Comparison of ENCODE assay signal across 1 cellular context in the genomic region with DNA sequence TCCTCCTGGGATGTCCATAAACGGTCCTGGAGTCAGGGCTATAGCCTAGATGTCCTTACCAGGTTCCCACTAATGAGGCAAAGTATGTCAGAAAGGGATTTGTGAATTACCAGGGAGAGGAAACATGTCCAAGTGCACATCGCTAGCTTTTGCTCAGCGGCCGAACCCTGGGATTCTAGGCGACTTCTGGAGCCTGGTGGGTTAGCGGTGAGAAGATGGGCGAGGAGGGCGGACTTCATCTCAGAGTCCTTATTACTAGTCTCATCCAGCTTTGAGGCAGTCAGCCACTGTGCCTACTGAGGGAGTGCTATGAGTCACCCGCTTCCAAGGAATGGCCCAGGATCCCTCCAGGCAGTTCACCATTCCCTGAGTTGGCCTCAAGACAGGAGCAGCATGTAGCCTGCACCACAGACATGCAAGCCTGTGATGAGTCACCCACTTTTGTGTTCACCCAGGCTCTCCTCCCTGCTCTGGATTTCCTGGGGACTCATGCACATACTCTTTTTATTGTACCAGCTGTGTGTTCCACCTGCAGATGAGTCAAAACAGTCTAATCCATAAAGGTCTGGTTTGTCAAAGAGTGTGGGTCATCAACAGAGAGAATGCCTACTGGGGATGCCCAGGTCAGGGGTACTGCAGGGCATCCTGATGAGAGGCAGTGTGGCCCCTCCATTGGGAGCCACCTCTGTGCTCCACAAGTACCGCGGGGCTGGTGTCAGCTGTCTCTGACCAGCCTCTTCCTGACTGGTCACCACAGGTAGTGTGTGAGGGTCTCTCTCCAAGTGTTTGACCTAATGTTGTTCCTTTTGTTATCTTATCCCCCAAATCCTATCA.
TF ChIP-seq lines count a peak whose summit lies in the region.

No MANE protein-coding gene starts in this region.

TF ChIP-seq in HEK293, 187 proteins besides CTCF, POLR2A, EP300 and RAD21 (continued from another document and continues in another):
- TF ChIP-seq, protein P1, sequence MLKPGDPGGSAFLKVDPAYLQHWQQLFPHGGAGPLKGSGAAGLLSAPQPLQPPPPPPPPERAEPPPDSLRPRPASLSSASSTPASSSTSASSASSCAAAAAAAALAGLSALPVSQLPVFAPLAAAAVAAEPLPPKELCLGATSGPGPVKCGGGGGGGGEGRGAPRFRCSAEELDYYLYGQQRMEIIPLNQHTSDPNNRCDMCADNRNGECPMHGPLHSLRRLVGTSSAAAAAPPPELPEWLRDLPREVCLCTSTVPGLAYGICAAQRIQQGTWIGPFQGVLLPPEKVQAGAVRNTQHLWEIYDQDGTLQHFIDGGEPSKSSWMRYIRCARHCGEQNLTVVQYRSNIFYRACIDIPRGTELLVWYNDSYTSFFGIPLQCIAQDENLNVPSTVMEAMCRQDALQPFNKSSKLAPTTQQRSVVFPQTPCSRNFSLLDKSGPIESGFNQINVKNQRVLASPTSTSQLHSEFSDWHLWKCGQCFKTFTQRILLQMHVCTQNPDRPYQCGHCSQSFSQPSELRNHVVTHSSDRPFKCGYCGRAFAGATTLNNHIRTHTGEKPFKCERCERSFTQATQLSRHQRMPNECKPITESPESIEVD (tag by site-specific recombination; IDR thresholded peaks at IDR 0.05): no peak
- TF ChIP-seq ZNF239 (tag by site-specific recombination; IDR thresholded peaks at IDR 0.05) (no peak), ZNF423 (tag by site-specific recombination; IDR thresholded peaks at IDR 0.05) (no peak), GLI4 (tag by site-specific recombination; IDR thresholded peaks at IDR 0.05) (no peak), ZNF555 (tag by site-specific recombination; conservative IDR thresholded peaks at IDR 0.05) (no peak), ZNF24 (tag by site-specific recombination; IDR thresholded peaks at IDR 0.05) (peak; percentile 70), ZNF561 (tag by site-specific recombination; IDR thresholded peaks at IDR 0.05; ENCODE audit: borderline replicate concordance) (no peak), ZNF16 (tag by site-specific recombination; IDR thresholded peaks at IDR 0.05; ENCODE audit: low read depth) (no peak), ZNF585B (tag by site-specific recombination; IDR thresholded peaks at IDR 0.05) (no peak), SP3 (tag by site-specific recombination; IDR thresholded peaks at IDR 0.05) (peak; percentile 22; the same call in 1 of the 2 replicates), ZNF214 (tag by site-specific recombination; IDR thresholded peaks at IDR 0.05; ENCODE audit: borderline replicate concordance) (no peak), ZNF629 (tag by site-specific recombination; IDR thresholded peaks at IDR 0.05) (peak; percentile 77), ZNF394 (tag by site-specific recombination; IDR thresholded peaks at IDR 0.05; ENCODE audit: borderline replicate concordance) (peak; percentile 54; the same call in 1 of the 2 replicates), WT1 (tag by site-specific recombination; IDR thresholded peaks at IDR 0.05) (peak; percentile 53), HOXA7 (CRISPR knock-in tag; IDR thresholded peaks at IDR 0.05; ENCODE audit: borderline replicate concordance) (no peak), ZFP3 (tag by site-specific recombination; IDR thresholded peaks at IDR 0.05; ENCODE audit: low read depth) (no peak), ZNF660 (tag by site-specific recombination; IDR thresholded peaks at IDR 0.05) (peak; percentile 100), ZNF544 (tag by site-specific recombination; IDR thresholded peaks at IDR 0.05) (no peak), ZNF292 (tag by site-specific recombination; IDR thresholded peaks at IDR 0.05; ENCODE audit: borderline replicate concordance, low read depth) (no peak), BCL11B (tag by site-specific recombination; IDR thresholded peaks at IDR 0.05; ENCODE audit: low read depth) (no peak), ZNF792 (tag by site-specific recombination; IDR thresholded peaks at IDR 0.05) (no peak), ZNF549 (tag by site-specific recombination; IDR thresholded peaks at IDR 0.05) (no peak), ZNF426 (tag by site-specific recombination; IDR thresholded peaks at IDR 0.05) (no peak), ZNF174 (tag by site-specific recombination; IDR thresholded peaks at IDR 0.05) (no peak), ZFP37 (tag by site-specific recombination; IDR thresholded peaks at IDR 0.05) (peak; percentile 67), ZNF2 (tag by site-specific recombination; IDR thresholded peaks at IDR 0.05) (no peak), ZNF133 (tag by site-specific recombination; IDR thresholded peaks at IDR 0.05) (no peak), ZIC2 (tag by site-specific recombination; IDR thresholded peaks at IDR 0.05) (peak; percentile 91), PRDM1 (tag by site-specific recombination; IDR thresholded peaks at IDR 0.05) (0 out of 2 replicates have a peak, but pooled peaks have one; percentile 41), ZNF560 (tag by site-specific recombination; IDR thresholded peaks at IDR 0.05; ENCODE audit: borderline replicate concordance) (no peak), ZNF548 (tag by site-specific recombination; IDR thresholded peaks at IDR 0.05) (no peak), SCRT2 (tag by site-specific recombination; IDR thresholded peaks at IDR 0.05) (no peak), ZNF211 (tag by site-specific recombination; IDR thresholded peaks at IDR 0.05; ENCODE audit: low read depth) (no peak), ZFP69B (tag by site-specific recombination; IDR thresholded peaks at IDR 0.05) (0 out of 2 replicates have a peak, but pooled peaks have one; percentile 30), YY2 (tag by site-specific recombination; IDR thresholded peaks at IDR 0.05) (no peak), ZNF391 (tag by site-specific recombination; IDR thresholded peaks at IDR 0.05; ENCODE audit: borderline replicate concordance, low read depth) (no peak), ZNF19 (tag by site-specific recombination; IDR thresholded peaks at IDR 0.05; ENCODE audit: low read depth) (no peak), ZNF677 (tag by site-specific recombination; IDR thresholded peaks at IDR 0.05) (no peak), YY1 (tag by site-specific recombination; IDR thresholded peaks at IDR 0.05) (no peak), OVOL3 (tag by site-specific recombination; IDR thresholded peaks at IDR 0.05) (no peak)
- TF ChIP-seq, protein P2, sequence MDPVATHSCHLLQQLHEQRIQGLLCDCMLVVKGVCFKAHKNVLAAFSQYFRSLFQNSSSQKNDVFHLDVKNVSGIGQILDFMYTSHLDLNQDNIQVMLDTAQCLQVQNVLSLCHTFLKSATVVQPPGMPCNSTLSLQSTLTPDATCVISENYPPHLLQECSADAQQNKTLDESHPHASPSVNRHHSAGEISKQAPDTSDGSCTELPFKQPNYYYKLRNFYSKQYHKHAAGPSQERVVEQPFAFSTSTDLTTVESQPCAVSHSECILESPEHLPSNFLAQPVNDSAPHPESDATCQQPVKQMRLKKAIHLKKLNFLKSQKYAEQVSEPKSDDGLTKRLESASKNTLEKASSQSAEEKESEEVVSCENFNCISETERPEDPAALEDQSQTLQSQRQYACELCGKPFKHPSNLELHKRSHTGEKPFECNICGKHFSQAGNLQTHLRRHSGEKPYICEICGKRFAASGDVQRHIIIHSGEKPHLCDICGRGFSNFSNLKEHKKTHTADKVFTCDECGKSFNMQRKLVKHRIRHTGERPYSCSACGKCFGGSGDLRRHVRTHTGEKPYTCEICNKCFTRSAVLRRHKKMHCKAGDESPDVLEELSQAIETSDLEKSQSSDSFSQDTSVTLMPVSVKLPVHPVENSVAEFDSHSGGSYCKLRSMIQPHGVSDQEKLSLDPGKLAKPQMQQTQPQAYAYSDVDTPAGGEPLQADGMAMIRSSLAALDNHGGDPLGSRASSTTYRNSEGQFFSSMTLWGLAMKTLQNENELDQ (tag by site-specific recombination; IDR thresholded peaks at IDR 0.05; ENCODE audit: low read depth): no peak
- TF ChIP-seq, protein P3, sequence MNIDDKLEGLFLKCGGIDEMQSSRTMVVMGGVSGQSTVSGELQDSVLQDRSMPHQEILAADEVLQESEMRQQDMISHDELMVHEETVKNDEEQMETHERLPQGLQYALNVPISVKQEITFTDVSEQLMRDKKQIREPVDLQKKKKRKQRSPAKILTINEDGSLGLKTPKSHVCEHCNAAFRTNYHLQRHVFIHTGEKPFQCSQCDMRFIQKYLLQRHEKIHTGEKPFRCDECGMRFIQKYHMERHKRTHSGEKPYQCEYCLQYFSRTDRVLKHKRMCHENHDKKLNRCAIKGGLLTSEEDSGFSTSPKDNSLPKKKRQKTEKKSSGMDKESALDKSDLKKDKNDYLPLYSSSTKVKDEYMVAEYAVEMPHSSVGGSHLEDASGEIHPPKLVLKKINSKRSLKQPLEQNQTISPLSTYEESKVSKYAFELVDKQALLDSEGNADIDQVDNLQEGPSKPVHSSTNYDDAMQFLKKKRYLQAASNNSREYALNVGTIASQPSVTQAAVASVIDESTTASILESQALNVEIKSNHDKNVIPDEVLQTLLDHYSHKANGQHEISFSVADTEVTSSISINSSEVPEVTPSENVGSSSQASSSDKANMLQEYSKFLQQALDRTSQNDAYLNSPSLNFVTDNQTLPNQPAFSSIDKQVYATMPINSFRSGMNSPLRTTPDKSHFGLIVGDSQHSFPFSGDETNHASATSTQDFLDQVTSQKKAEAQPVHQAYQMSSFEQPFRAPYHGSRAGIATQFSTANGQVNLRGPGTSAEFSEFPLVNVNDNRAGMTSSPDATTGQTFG (tag by site-specific recombination; IDR thresholded peaks at IDR 0.05; ENCODE audit: borderline replicate concordance): no peak
- TF ChIP-seq, protein P4, sequence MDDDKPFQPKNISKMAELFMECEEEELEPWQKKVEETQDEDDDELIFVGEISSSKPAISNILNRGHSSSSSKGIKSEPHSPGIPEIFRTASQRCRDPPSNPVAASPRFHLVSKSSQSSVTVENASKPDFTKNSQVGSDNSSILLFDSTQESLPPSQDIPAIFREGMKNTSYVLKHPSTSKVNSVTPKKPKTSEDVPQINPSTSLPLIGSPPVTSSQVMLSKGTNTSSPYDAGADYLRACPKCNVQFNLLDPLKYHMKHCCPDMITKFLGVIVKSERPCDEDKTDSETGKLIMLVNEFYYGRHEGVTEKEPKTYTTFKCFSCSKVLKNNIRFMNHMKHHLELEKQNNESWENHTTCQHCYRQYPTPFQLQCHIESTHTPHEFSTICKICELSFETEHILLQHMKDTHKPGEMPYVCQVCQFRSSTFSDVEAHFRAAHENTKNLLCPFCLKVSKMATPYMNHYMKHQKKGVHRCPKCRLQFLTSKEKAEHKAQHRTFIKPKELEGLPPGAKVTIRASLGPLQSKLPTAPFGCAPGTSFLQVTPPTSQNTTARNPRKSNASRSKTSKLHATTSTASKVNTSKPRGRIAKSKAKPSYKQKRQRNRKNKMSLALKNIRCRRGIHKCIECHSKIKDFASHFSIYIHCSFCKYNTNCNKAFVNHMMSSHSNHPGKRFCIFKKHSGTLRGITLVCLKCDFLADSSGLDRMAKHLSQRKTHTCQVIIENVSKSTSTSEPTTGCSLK (tag by site-specific recombination; IDR thresholded peaks at IDR 0.05): no peak
- TF ChIP-seq, protein P5, sequence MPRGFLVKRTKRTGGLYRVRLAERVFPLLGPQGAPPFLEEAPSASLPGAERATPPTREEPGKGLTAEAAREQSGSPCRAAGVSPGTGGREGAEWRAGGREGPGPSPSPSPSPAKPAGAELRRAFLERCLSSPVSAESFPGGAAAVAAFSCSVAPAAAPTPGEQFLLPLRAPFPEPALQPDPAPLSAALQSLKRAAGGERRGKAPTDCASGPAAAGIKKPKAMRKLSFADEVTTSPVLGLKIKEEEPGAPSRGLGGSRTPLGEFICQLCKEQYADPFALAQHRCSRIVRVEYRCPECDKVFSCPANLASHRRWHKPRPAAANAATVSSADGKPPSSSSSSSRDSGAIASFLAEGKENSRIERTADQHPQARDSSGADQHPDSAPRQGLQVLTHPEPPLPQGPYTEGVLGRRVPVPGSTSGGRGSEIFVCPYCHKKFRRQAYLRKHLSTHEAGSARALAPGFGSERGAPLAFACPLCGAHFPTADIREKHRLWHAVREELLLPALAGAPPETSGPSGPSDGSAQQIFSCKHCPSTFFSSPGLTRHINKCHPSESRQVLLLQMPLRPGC (tag by site-specific recombination; IDR thresholded peaks at IDR 0.05): peak; percentile 90
- TF ChIP-seq, protein P6, sequence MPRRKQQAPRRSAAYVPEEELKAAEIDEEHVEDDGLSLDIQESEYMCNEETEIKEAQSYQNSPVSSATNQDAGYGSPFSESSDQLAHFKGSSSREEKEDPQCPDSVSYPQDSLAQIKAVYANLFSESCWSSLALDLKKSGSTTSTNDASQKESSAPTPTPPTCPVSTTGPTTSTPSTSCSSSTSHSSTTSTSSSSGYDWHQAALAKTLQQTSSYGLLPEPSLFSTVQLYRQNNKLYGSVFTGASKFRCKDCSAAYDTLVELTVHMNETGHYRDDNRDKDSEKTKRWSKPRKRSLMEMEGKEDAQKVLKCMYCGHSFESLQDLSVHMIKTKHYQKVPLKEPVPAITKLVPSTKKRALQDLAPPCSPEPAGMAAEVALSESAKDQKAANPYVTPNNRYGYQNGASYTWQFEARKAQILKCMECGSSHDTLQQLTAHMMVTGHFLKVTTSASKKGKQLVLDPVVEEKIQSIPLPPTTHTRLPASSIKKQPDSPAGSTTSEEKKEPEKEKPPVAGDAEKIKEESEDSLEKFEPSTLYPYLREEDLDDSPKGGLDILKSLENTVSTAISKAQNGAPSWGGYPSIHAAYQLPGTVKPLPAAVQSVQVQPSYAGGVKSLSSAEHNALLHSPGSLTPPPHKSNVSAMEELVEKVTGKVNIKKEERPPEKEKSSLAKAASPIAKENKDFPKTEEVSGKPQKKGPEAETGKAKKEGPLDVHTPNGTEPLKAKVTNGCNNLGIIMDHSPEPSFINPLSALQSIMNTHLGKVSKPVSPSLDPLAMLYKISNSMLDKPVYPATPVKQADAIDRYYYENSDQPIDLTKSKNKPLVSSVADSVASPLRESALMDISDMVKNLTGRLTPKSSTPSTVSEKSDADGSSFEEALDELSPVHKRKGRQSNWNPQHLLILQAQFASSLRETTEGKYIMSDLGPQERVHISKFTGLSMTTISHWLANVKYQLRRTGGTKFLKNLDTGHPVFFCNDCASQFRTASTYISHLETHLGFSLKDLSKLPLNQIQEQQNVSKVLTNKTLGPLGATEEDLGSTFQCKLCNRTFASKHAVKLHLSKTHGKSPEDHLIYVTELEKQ (tag by site-specific recombination; IDR thresholded peaks at IDR 0.05; ENCODE audit: borderline replicate concordance): no peak
- TF ChIP-seq, protein P7, sequence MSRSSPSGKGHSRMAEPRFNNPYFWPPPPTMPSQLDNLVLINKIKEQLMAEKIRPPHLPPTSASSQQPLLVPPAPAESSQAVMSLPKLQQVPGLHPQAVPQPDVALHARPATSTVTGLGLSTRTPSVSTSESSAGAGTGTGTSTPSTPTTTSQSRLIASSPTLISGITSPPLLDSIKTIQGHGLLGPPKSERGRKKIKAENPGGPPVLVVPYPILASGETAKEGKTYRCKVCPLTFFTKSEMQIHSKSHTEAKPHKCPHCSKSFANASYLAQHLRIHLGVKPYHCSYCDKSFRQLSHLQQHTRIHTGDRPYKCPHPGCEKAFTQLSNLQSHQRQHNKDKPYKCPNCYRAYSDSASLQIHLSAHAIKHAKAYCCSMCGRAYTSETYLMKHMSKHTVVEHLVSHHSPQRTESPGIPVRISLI (tag by site-specific recombination; IDR thresholded peaks at IDR 0.05): no peak
- TF ChIP-seq, protein P8, sequence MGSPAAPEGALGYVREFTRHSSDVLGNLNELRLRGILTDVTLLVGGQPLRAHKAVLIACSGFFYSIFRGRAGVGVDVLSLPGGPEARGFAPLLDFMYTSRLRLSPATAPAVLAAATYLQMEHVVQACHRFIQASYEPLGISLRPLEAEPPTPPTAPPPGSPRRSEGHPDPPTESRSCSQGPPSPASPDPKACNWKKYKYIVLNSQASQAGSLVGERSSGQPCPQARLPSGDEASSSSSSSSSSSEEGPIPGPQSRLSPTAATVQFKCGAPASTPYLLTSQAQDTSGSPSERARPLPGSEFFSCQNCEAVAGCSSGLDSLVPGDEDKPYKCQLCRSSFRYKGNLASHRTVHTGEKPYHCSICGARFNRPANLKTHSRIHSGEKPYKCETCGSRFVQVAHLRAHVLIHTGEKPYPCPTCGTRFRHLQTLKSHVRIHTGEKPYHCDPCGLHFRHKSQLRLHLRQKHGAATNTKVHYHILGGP (tag by site-specific recombination; IDR thresholded peaks at IDR 0.05): no peak
